15 cellular contexts compared by ENCODE assay signal in genomic region chr3:81998139-81998755, GRCh38.
A peak's percentile ranks its signal among the peaks of the same experiment; 100 is the strongest.
DNase-seq lines count a peak whose midpoint lies in the region; ATAC-seq, FAIRE-seq and TF ChIP-seq lines count a peak whose summit lies in the region.
"Had no signal": no experiment of that assay in that cellular context is flagged by ENCODE, and none has a peak within 500 bp of the region (broad histone marks: within the 10 kb centered on the region; RNA-seq: fewer than 3 reads in every experiment).

No MANE protein-coding gene starts in this region.

- no peak for TF ChIP-seq EP300 in Ishikawa (IDR thresholded peaks at IDR 0.05; ENCODE audit: borderline replicate concordance)

- TF ChIP-seq RAD21 in Ishikawa (IDR thresholded peaks at IDR 0.05; ENCODE audit: low read depth): no peak

- no peak for TF ChIP-seq CTCF in cardiac fibroblast (IDR thresholded peaks at IDR 0.05; ENCODE audit: low read depth, low read length)

- no peak for FAIRE-seq in frontal cortex (lab: Jason Lieb, UNC)

- DNase-seq in COLO829 (ENCODE audit: low spot score) (peak; percentile 13), cardiac fibroblast (ENCODE audit: low read depth in 2 of 2) (peak; percentile 28 to 36), iris pigment epithelial cell (ENCODE audit: low read depth) (peak; percentile 49), Kasumi-1 (lab: John Stamatoyannopoulos, UW) (no peak), frontal cortex (ENCODE audit: low spot score in 2 of 2) (no peak)
- DNase-seq in activated CD4-positive, alpha-beta T cell treated with anti-CD3 and anti-CD28 coated beads for 48 hours: no peak
- DNase-seq: NCI-H1436; stimulated activated CD8-positive, alpha-beta memory T cell treated with anti-CD3 and anti-CD28 coated beads, Interleukin-4, amount 100 ng/mL, for 48 hours; WERI-Rb-1 had no signal

- H3K4me3 ChIP-seq in cardiac fibroblast (replicated peaks in 1 of 2; ENCODE audit: low read depth in 2 of 2, low read length in 2 of 2): no peak overlapping the region
- H3K4me3 ChIP-seq: BLaER1 treated with 17β-estradiol and CSF1 and Interleukin-3, amounts not matched to agents 10 nM and 100 nM; lung had no signal

- ATAC-seq in activated CD4-positive, CD25-positive, alpha-beta regulatory T cell treated with anti-CD3 and anti-CD28 coated beads, Interleukin-2, amount 50 U/mL, for 24 hours: no peak
- ATAC-seq: foreskin keratinocyte, Panc1 had no signal

TF ChIP-seq in Ishikawa, 13 proteins besides CTCF, POLR2A, EP300 and RAD21:
- TF ChIP-seq NFIC (IDR thresholded peaks at IDR 0.05): 0 out of 2 replicates have a peak, but pooled peaks have one; percentile 5
- no peak for TF ChIP-seq TCF12 (IDR thresholded peaks at IDR 0.05; ENCODE audit: low read depth)

Comparison
In these comparisons a context has a peak if more than half of its experiments do, and no peak if none do; other contexts are left out.
1. DNase-seq: peak in COLO829 (single experiment), cardiac fibroblast (2 of 2) and iris pigment epithelial cell (single experiment); none in Kasumi-1 (0 of 2), frontal cortex (0 of 2) and activated CD4-positive, alpha-beta T cell treated with anti-CD3 and anti-CD28 coated beads for 48 hours (single experiment).